ENCODE assay signal across 2 cellular contexts in the genomic region with DNA sequence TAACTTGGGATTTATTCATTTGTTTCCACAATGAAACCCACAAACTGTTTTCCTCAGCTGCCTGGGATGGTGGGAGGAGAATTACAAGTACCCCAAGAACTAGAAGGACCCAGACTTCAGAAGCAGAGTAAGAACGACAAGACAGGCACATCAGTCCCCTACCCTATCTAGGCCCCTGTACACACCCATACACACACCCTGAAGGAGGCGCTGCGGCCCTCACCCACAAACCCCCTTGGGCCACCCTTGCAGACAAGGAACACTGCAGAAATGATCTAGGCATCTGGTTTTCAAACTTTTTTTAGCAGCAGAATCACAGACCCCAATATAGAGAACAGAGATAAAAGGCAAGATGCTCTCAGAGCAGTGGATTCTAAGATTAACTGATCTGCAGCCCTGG.
TF ChIP-seq lines count a peak whose summit lies in the region.

No MANE protein-coding gene starts in this region.

TF ChIP-seq in HCT116, 20 proteins besides CTCF, POLR2A, EP300 and RAD21:
- no peak for TF ChIP-seq FOSL1 (IDR thresholded peaks at IDR 0.05; ENCODE audit: low read depth)
- no peak for TF ChIP-seq ZNF274 (IDR thresholded peaks at IDR 0.05; ENCODE audit: low read depth, low read length)
- no peak for TF ChIP-seq SP1 (IDR thresholded peaks at IDR 0.05; ENCODE audit: low read depth)
- TF ChIP-seq ZFX (IDR thresholded peaks at IDR 0.05), result no peak
- no peak for TF ChIP-seq SIN3A (IDR thresholded peaks at IDR 0.05; ENCODE audit: low read depth)
- TF ChIP-seq, protein P1, sequence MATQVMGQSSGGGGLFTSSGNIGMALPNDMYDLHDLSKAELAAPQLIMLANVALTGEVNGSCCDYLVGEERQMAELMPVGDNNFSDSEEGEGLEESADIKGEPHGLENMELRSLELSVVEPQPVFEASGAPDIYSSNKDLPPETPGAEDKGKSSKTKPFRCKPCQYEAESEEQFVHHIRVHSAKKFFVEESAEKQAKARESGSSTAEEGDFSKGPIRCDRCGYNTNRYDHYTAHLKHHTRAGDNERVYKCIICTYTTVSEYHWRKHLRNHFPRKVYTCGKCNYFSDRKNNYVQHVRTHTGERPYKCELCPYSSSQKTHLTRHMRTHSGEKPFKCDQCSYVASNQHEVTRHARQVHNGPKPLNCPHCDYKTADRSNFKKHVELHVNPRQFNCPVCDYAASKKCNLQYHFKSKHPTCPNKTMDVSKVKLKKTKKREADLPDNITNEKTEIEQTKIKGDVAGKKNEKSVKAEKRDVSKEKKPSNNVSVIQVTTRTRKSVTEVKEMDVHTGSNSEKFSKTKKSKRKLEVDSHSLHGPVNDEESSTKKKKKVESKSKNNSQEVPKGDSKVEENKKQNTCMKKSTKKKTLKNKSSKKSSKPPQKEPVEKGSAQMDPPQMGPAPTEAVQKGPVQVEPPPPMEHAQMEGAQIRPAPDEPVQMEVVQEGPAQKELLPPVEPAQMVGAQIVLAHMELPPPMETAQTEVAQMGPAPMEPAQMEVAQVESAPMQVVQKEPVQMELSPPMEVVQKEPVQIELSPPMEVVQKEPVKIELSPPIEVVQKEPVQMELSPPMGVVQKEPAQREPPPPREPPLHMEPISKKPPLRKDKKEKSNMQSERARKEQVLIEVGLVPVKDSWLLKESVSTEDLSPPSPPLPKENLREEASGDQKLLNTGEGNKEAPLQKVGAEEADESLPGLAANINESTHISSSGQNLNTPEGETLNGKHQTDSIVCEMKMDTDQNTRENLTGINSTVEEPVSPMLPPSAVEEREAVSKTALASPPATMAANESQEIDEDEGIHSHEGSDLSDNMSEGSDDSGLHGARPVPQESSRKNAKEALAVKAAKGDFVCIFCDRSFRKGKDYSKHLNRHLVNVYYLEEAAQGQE (IDR thresholded peaks at IDR 0.05; ENCODE audit: low read depth), result no peak
- no peak for TF ChIP-seq CBX3 (IDR thresholded peaks at IDR 0.05; ENCODE audit: low read depth)
- no peak for TF ChIP-seq EZH2phosphoT487 (IDR thresholded peaks at IDR 0.05; ENCODE audit: borderline replicate concordance)

TF ChIP-seq in GM12891, 5 proteins besides CTCF, POLR2A, EP300 and RAD21:
- no peak for TF ChIP-seq PAX5 (IDR thresholded peaks at IDR 0.05; ENCODE audit: insufficient read depth, low read length, severe bottlenecking)
- TF ChIP-seq TAF1 (IDR thresholded peaks at IDR 0.05; ENCODE audit: low read depth, low read length), result no peak
TF ChIP-seq in GM12891: peak in this region for 0.
